ENCODE assay signal across 11 cellular contexts in genomic region chr4:183413562-183414200, GRCh38.
"Had no signal": no experiment of that assay in that cellular context is flagged by ENCODE, and none has a peak within 500 bp of the region (broad histone marks: within the 10 kb centered on the region; RNA-seq: fewer than 3 reads in every experiment).

No MANE protein-coding gene starts in this region.

- H3K9me3 Mint-ChIP-seq: activated naive CD8-positive, alpha-beta T cell treated with anti-CD3 and anti-CD28 coated beads for 36 hours; nephron progenitor cell had no signal

- DNase-seq: activated CD4-positive, alpha-beta T cell treated with anti-CD3 and anti-CD28 coated beads, Interleukin-2, amount 50 U/mL, for 1 hour; activated CD4-positive, CD25-positive, alpha-beta regulatory T cell; activated CD8-positive, alpha-beta memory T cell treated with anti-CD3 and anti-CD28 coated beads for 24 hours; activated gamma-delta T cell treated with Interleukin-2 at 50 U/mL for 16 hours; activated naive CD8-positive, alpha-beta T cell treated with anti-CD3 and anti-CD28 coated beads for 36 hours; brain microvascular endothelial cell; effector CD8-positive, alpha-beta T cell; foreskin melanocyte; kidney glomerular epithelial cell; nephron progenitor cell; right lobe of liver had no signal

- H3K27me3 Mint-ChIP-seq: activated naive CD8-positive, alpha-beta T cell treated with anti-CD3 and anti-CD28 coated beads for 36 hours had no signal

- H3K4me1 Mint-ChIP-seq: activated naive CD8-positive, alpha-beta T cell treated with anti-CD3 and anti-CD28 coated beads for 36 hours had no signal

- H3K27ac Mint-ChIP-seq: activated naive CD8-positive, alpha-beta T cell treated with anti-CD3 and anti-CD28 coated beads for 36 hours had no signal

- H3K4me3 Mint-ChIP-seq: activated naive CD8-positive, alpha-beta T cell treated with anti-CD3 and anti-CD28 coated beads for 36 hours; nephron progenitor cell had no signal

- H3K36me3 Mint-ChIP-seq: activated naive CD8-positive, alpha-beta T cell treated with anti-CD3 and anti-CD28 coated beads for 36 hours had no signal
